Comparison of ENCODE assay signal across 8 cellular contexts in the genomic region with DNA sequence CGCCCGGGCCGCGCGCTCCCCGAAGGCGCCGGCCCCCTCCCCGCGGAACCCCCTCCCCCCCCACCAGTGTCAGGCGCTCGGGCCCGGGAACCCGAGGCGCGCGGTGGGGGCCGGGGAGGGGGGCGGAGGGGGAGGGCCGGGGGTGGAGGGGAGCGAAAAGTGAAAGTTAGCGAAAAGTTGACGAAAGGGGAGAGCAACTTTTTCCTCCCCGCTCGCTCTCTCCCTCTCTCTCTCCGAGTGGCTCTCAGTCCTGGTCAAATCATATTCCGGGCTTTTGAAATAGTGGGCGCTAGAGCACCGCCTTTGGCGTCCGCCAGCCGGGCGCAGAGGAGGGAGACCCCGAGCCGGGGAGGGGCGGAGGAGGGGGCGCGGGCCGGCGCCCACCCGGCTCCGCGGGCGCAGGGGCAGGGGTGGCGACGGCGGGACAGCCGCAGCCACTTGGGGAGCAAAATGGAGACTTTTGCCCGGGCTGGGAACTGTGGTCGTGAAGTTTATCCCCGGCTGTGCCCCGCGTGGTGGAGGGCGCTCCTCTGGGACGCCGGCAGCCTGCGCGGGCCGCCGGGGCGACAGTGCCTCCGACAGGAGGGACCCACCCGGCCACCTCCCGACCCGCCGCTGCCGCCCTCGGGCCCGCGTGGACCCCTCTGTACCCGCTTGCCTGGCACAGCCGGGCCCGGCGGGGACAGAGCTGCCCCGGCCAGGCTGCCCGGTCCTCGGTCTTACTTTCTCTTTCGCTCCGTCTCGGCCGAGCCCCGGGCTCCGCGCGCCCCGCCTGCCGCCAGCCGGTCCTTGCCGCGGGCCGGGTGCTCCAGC. TPM values are rescaled to one million over a fixed set of nuclear protein-coding genes. Genes with fewer than 3 reads are reported as not detected.
DNase-seq lines count a peak whose midpoint lies in the region; ATAC-seq and TF ChIP-seq lines count a peak whose summit lies in the region.

No MANE protein-coding gene starts in this region.

- intact Hi-C loops in thyroid gland (cut with DNase I) = loop anchor here (5.0 kb wide), 4 partner anchors 63 to 343 kb away; no protein-coding TSS in a partner anchor

- peak overlapping the region; percentile 47; the same call in 1 of the 2 replicates for H3K9ac ChIP-seq in ES-I3 (ENCODE audit: low read depth, low read length)

- 1% methylated on average over 82 to 85 of the region's 91 CpGs for WGBS in ectodermal cell, 2 experiments
- 0 to 1% methylated on average over 13 to 48 of the region's 91 CpGs for WGBS in thyroid gland, 2 donors

- H3K4me1 ChIP-seq in ES-I3 (ENCODE audit: insufficient read depth, low read length) = peaks cover 10% of the 10 kb centered on the region; the same call in 1 of the 2 replicates
- peaks cover 33% of the 10 kb centered on the region for H3K4me1 ChIP-seq in ectodermal cell (ENCODE audit: control insufficient read depth, insufficient read depth, low read length)
- H3K4me1 ChIP-seq in thyroid gland = peaks cover 41 to 51% of the 10 kb centered on the region in 2 donors

- TF ChIP-seq CTCF in thyroid gland (IDR thresholded peaks at IDR 0.05) = peak in 3 of 6 experiments; percentile 17 to 50 (median 46)

- H3K9me3 ChIP-seq in ES-I3 (ENCODE audit: control insufficient read depth, insufficient read depth, low read length) (no peaks in the 10 kb centered on the region), ectodermal cell (ENCODE audit: control insufficient read depth, low read length) (no peaks in the 10 kb centered on the region), thyroid gland (no peaks in the 10 kb centered on the region)

- TF ChIP-seq POLR2A in thyroid gland (IDR thresholded peaks at IDR 0.05) = peak in 1 of 2 donors; percentile 11

- ATAC-seq in HG02610 (IDR thresholded peaks at IDR 0.05; ENCODE audit: unreplicated experiment) = no peak

- H3K4me3 ChIP-seq in ectodermal cell (ENCODE audit: insufficient read depth, low read depth, low read length) (peak overlapping the region; percentile 41), thyroid gland (replicated peaks in 1 of 3) (peak overlapping the region; percentile 58 to 74 (median 62))

- H3K27ac ChIP-seq in ectodermal cell (ENCODE audit: insufficient read depth, low read depth, low read length, poor library complexity, severe bottlenecking) (no peak overlapping the region), thyroid gland (peak overlapping the region; percentile 99 to 100 (median 99))

- no peaks in the 10 kb centered on the region for H3K36me3 ChIP-seq in ES-I3 (ENCODE audit: insufficient read depth, low read length)
- H3K36me3 ChIP-seq in ectodermal cell (ENCODE audit: control insufficient read depth, insufficient read depth, low read length) = no peaks in the 10 kb centered on the region
- no peaks in the 10 kb centered on the region for H3K36me3 ChIP-seq in thyroid gland

- H3K27me3 ChIP-seq in ectodermal cell (ENCODE audit: control insufficient read depth, insufficient read depth, low read length, poor library complexity, severe bottlenecking) (peaks cover 94% of the 10 kb centered on the region), thyroid gland (no peaks in the 10 kb centered on the region)

- DNase-seq in NCI-H748 treated with DMSO at 0.1 percent for 48 hours (lab: John Stamatoyannopoulos, UW) = peak; percentile 0
- DNase-seq in medulla oblongata (ENCODE audit: extremely low spot score) = peak; percentile 75
- peak; percentile 77 to 79 for DNase-seq in thyroid gland
- no peak for DNase-seq in NCI-H1048 (lab: John Stamatoyannopoulos, UW)
- DNase-seq in NCI-H1417 (lab: John Stamatoyannopoulos, UW) = no peak

RNA-seq across cellular contexts. Expression of a gene that starts 0.7 kb away (rescaled TPM):
- 2.2 TPM for polyA plus RNA-seq in ectodermal cell (2013, experiment 1 of 4)
- polyA plus RNA-seq in ectodermal cell (2013, experiment 2 of 4) = 2.8 TPM
- 1.8 TPM for polyA plus RNA-seq in ectodermal cell (2013, experiment 3 of 4)
- polyA plus RNA-seq in ectodermal cell (2013, experiment 4 of 4) = 3.0 TPM
- total RNA-seq in thyroid gland = 10 to 100 TPM; 15.7 to 54.3 (median 27.6) TPM

RNA-seq across cellular contexts. Expression of a gene that starts 48.4 kb away (rescaled TPM):
- polyA plus RNA-seq in ectodermal cell (2013, experiment 1 of 4) = not detected
- not detected for polyA plus RNA-seq in ectodermal cell (2013, experiment 2 of 4)
- not detected for polyA plus RNA-seq in ectodermal cell (2013, experiment 3 of 4)
- polyA plus RNA-seq in ectodermal cell (2013, experiment 4 of 4) = not detected
- under 1 TPM in 1 of 4 donors, not detected in 3; 0.67 TPM for total RNA-seq in thyroid gland

Comparison
In these comparisons a context has a peak if more than half of its experiments do, and no peak if none do; other contexts are left out.
1. DNase-seq: peak in NCI-H748 treated with DMSO at 0.1 percent for 48 hours (single experiment), medulla oblongata (single experiment) and thyroid gland (2 of 2); none in NCI-H1048 (single experiment) and NCI-H1417 (0 of 3).